Comparison of ENCODE assay signal across 22 cellular contexts in genomic region chr20:32870489-32870888, GRCh38. TPM values are rescaled to one million over a fixed set of nuclear protein-coding genes. Genes with fewer than 3 reads are reported as not detected.
"Had no signal": no experiment of that assay in that cellular context is flagged by ENCODE, and none has a peak within 500 bp of the region (broad histone marks: within the 10 kb centered on the region; RNA-seq: fewer than 3 reads in every experiment).

No MANE protein-coding gene starts in this region.

- DNase-seq: KBM-7, NCI-H1092, NCI-H1105 treated with DMSO at 0.1 percent for 48 hours, NCI-H1417 treated with DMSO at 0.1 percent for 48 hours, NCI-H146, NCI-H1694 treated with DMSO at 0.1 percent for 48 hours, NCI-H1930, NCI-H2081, NCI-H2171, NCI-H226, NCI-H446, NCI-H510A, NCI-H524 treated with DMSO at 0.1 percent for 48 hours, NCI-H69, NCI-H774, RPMI8226, SHP77, SK-N-SH had no signal

- H3K4me3 Mint-ChIP-seq: IgD-negative memory B cell had no signal

- H3K9me3 ChIP-seq: SK-N-SH had no signal

- H3K27me3 Mint-ChIP-seq: IgD-negative memory B cell had no signal

- H3K4me1 Mint-ChIP-seq: IgD-negative memory B cell had no signal

- H3K9me3 Mint-ChIP-seq: IgD-negative memory B cell had no signal

RNA-seq across cellular contexts. Expression of gene EFCAB8, which starts 11.8 kb away (rescaled TPM):
- total RNA-seq: HT1080, MCF 10A, SK-MEL-5 had no signal
- polyA plus RNA-seq: IgD-negative memory B cell, SK-N-SH had no signal
